20 cellular contexts compared by ENCODE assay signal in genomic region chrX:46849933-46850332, GRCh38. TPM values are rescaled to one million over a fixed set of nuclear protein-coding genes. Genes with fewer than 3 reads are reported as not detected.
DNase-seq lines count a peak whose midpoint lies in the region; ATAC-seq and TF ChIP-seq lines count a peak whose summit lies in the region.
"Had no signal": no experiment of that assay in that cellular context is flagged by ENCODE, and none has a peak within 500 bp of the region (broad histone marks: within the 10 kb centered on the region; RNA-seq: fewer than 3 reads in every experiment).

No MANE protein-coding gene starts in this region.

- H3K27me3 ChIP-seq in WERI-Rb-1 (ENCODE audit: insufficient read depth, low read depth, severe bottlenecking): peaks cover 7% of the 10 kb centered on the region
- no peaks in the 10 kb centered on the region for H3K27me3 ChIP-seq in mesenchymal stem cell (ENCODE audit: control insufficient read depth in 1 of 2, insufficient read depth in 1 of 2, low read length in 2 of 2)
- H3K27me3 ChIP-seq: MG63, Peyer's patch had no signal

- peaks cover 2% of the 10 kb centered on the region for H3K4me1 ChIP-seq in mesenchymal stem cell (ENCODE audit: control insufficient read depth, insufficient read depth, low read depth, low read length)
- H3K4me1 ChIP-seq: Peyer's patch had no signal

- no peak for TF ChIP-seq CTCF in WERI-Rb-1 (IDR thresholded peaks at IDR 0.05; ENCODE audit: low read depth, low read length)

- DNase-seq in NCI-H2227 treated with DMSO at 0.1 percent for 48 hours (lab: John Stamatoyannopoulos, UW) (peak; percentile 3), NCI-H2227 (lab: John Stamatoyannopoulos, UW; ENCODE audit: unreplicated experiment) (no peak), HT1080 (ENCODE audit: low read depth) (peak; percentile 60), WERI-Rb-1 (peak; percentile 44), mesenchymal stem cell (peak; percentile 50), NCI-H345 (lab: John Stamatoyannopoulos, UW) (no peak)
- DNase-seq: activated CD4-positive, CD25-positive, alpha-beta regulatory T cell treated with anti-CD3 and anti-CD28 coated beads, Interleukin-2, amount 50 U/mL, for 72 hours; H9; MG63; NCI-H2081 treated with DMSO at 0.1 percent for 48 hours; NCI-H69; Peyer's patch; T-helper 9 cell had no signal

- H2BK12ac ChIP-seq in mesenchymal stem cell (ENCODE audit: low read length in 2 of 2): no peak overlapping the region

- H4K8ac ChIP-seq in mesenchymal stem cell (ENCODE audit: low read length): no peak overlapping the region

- no peaks in the 10 kb centered on the region for H3K9me3 Mint-ChIP-seq in activated T-helper 17 cell treated with anti-CD3 and anti-CD28 coated beads, Interleukin-2, amount 50 U/mL, for 72 hours
- H3K9me3 Mint-ChIP-seq: activated T-helper 2 cell treated with anti-CD3 and anti-CD28 coated beads, Interferon-gamma antibody, Interleukin-2, Interleukin-4, amounts not matched to agents 10 μg/mL and 5 μg/mL and 100 μg/mL, durations not matched to agents 14 hours and 24 hours and 36 hours had no signal

- peaks cover 7% of the 10 kb centered on the region for H3K4me1 Mint-ChIP-seq in activated T-helper 17 cell treated with anti-CD3 and anti-CD28 coated beads, Interleukin-2, amount 50 U/mL, for 72 hours
- H3K4me1 Mint-ChIP-seq: H9 had no signal

- H2BK5ac ChIP-seq in mesenchymal stem cell (ENCODE audit: low read depth, low read length, poor library complexity, severe bottlenecking): no peak overlapping the region

- H3K9me3 ChIP-seq in WERI-Rb-1 (ENCODE audit: severe bottlenecking): no peaks in the 10 kb centered on the region
- H3K9me3 ChIP-seq in mesenchymal stem cell (ENCODE audit: control insufficient read depth, low read length): peaks cover 6% of the 10 kb centered on the region
- H3K9me3 ChIP-seq: MG63, Peyer's patch had no signal

- no peak overlapping the region for H3K4me3 Mint-ChIP-seq in activated T-helper 17 cell treated with anti-CD3 and anti-CD28 coated beads, Interleukin-2, amount 50 U/mL, for 72 hours
- H3K4me3 Mint-ChIP-seq: H9 had no signal

- no peak overlapping the region for H2BK120ac ChIP-seq in mesenchymal stem cell (ENCODE audit: low read depth, low read length)

- H4K91ac ChIP-seq in mesenchymal stem cell (ENCODE audit: low read length): no peak overlapping the region

- H3K79me1 ChIP-seq in mesenchymal stem cell (replicated peaks; ENCODE audit: low read length, poor library complexity, severe bottlenecking): peaks cover 4% of the 10 kb centered on the region

- H3K4me3 ChIP-seq in WERI-Rb-1 (ENCODE audit: low read depth, low read length) (no peak overlapping the region), mesenchymal stem cell (ENCODE audit: insufficient read depth in 1 of 2, low read depth in 1 of 2, low read length in 2 of 2) (no peak overlapping the region)
- H3K4me3 ChIP-seq: MG63, Peyer's patch had no signal

- no peak overlapping the region for H2AFZ ChIP-seq in mesenchymal stem cell (ENCODE audit: low read depth, low read length)

- no peak overlapping the region for H3K14ac ChIP-seq in mesenchymal stem cell (ENCODE audit: low read length in 2 of 2)

- H3K36me3 Mint-ChIP-seq in activated T-helper 17 cell treated with anti-CD3 and anti-CD28 coated beads, Interleukin-2, amount 50 U/mL, for 72 hours (ENCODE audit: low read depth): peaks cover 18% of the 10 kb centered on the region

- peaks cover 4% of the 10 kb centered on the region; the same call in 1 of the 2 replicates for H3K36me3 ChIP-seq in WERI-Rb-1
- H3K36me3 ChIP-seq in mesenchymal stem cell (ENCODE audit: control insufficient read depth in 1 of 2, insufficient read depth in 2 of 2, low read depth in 1 of 2, low read length in 2 of 2): peaks cover 0 to 10% of the 10 kb centered on the region in 2 experiments
- H3K36me3 ChIP-seq: MG63 had no signal

- no peak overlapping the region for H3K27ac Mint-ChIP-seq in activated T-helper 17 cell treated with anti-CD3 and anti-CD28 coated beads, Interleukin-2, amount 50 U/mL, for 72 hours
- H3K27ac Mint-ChIP-seq: activated T-helper 2 cell treated with anti-CD3 and anti-CD28 coated beads, Interferon-gamma antibody, Interleukin-2, Interleukin-4, amounts not matched to agents 10 μg/mL and 5 μg/mL and 100 μg/mL, durations not matched to agents 14 hours and 24 hours and 36 hours; H9 had no signal

- no peak overlapping the region for H3K18ac ChIP-seq in mesenchymal stem cell (ENCODE audit: low read depth in 1 of 2, low read length in 2 of 2)

- H2AK5ac ChIP-seq in mesenchymal stem cell (ENCODE audit: low read length, severe bottlenecking): no peak overlapping the region

- H3K4ac ChIP-seq in mesenchymal stem cell (ENCODE audit: low read depth in 1 of 2, low read length in 2 of 2): no peak overlapping the region

- H2BK15ac ChIP-seq in mesenchymal stem cell (ENCODE audit: low read depth, poor library complexity, severe bottlenecking): no peak overlapping the region

- H3K27ac ChIP-seq in WERI-Rb-1 (peak overlapping the region; percentile 39), mesenchymal stem cell (ENCODE audit: low read length, poor library complexity, severe bottlenecking) (no peak overlapping the region)
- H3K27ac ChIP-seq: 22Rv1, Peyer's patch had no signal

- no peak overlapping the region for H3K9ac ChIP-seq in mesenchymal stem cell (ENCODE audit: low read length)

- no peak for ATAC-seq in GM21717 (IDR thresholded peaks at IDR 0.05; ENCODE audit: unreplicated experiment)
- no peak for ATAC-seq in activated T-helper 17 cell treated with anti-CD3 and anti-CD28 coated beads, Interleukin-2, amount 50 U/mL, for 72 hours (replicated peaks)
- ATAC-seq: esophagus mucosa, left lobe of liver, SK-N-SH treated with all-trans-retinoic acid at 6 μM for 48 hours had no signal

- no peak overlapping the region for H3K23ac ChIP-seq in mesenchymal stem cell (ENCODE audit: low read length in 2 of 2)

- no peak overlapping the region for H3K4me2 ChIP-seq in mesenchymal stem cell (ENCODE audit: low read length, poor library complexity, severe bottlenecking)

- H3K27me3 Mint-ChIP-seq in activated T-helper 17 cell treated with anti-CD3 and anti-CD28 coated beads, Interleukin-2, amount 50 U/mL, for 72 hours: no peaks in the 10 kb centered on the region

RNA-seq across cellular contexts. Expression of gene RP2, which starts 13.1 kb away (rescaled TPM):
- total RNA-seq in HT1080 (2014; rRNA removed; shearing (Covaris generic)): 8.6 and 10.2 TPM in 2 replicates
- polyA plus RNA-seq in HT1080 (2015; cell fraction: cytosol; rRNA removed): 10.2 and 12.1 TPM in 2 replicates
- polyA plus RNA-seq in HT1080 (2015; cell fraction: nucleus; rRNA removed): 7.9 and 10.5 TPM in 2 replicates
- polyA plus RNA-seq in mesenchymal stem cell (2013, experiment 1 of 2): 9.7 TPM
- polyA plus RNA-seq in mesenchymal stem cell (2013, experiment 2 of 2): 10.4 TPM
- 1 to 10 TPM; 6.6 to 7.1 TPM for total RNA-seq in activated T-helper 17 cell treated with anti-CD3 and anti-CD28 coated beads, Interleukin-2, amount 50 U/mL, for 72 hours

Comparison
In these comparisons a context has a peak if more than half of its experiments do, and no peak if none do; other contexts are left out.
1. DNase-seq: peak in NCI-H2227 treated with DMSO at 0.1 percent for 48 hours (single experiment), HT1080 (single experiment), WERI-Rb-1 (single experiment) and mesenchymal stem cell (single experiment); none in NCI-H2227 (single experiment) and NCI-H345 (single experiment).